In the genomic region with DNA sequence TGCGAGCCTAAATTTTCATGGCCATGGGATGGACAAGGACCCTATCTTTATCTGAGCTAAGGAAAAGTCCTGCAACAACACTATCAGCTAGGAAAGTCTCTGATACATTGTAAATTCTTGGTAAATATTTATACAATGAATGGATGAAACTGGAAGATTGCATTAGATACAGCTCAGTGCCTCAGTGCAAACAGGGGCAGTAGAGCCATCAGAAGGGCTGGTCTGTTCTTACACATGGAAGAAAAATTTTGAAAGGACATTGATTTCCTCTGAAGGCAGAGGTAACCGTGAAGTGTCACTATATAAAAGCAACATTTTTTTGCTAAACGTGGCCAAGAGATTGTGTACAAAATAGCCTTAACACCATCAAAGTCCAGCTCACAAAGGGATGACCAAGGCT, we compare ENCODE assay signal across 8 cellular contexts.
"Had no signal": no experiment of that assay in that cellular context is flagged by ENCODE, and none has a peak within 500 bp of the region (broad histone marks: within the 10 kb centered on the region; RNA-seq: fewer than 3 reads in every experiment).

No MANE protein-coding gene starts in this region.

- H3K36me3 Mint-ChIP-seq: IgD-negative memory B cell had no signal

- DNase-seq: GM23248, GOT3, H7, HFFc6, KBM-7 had no signal

- H3K4me1 Mint-ChIP-seq: IgD-negative memory B cell had no signal

- H3K27ac ChIP-seq: GM23248, HL-60 had no signal

- H3K27ac Mint-ChIP-seq: HFFc6, IgD-negative memory B cell had no signal

- FAIRE-seq: HepG2 had no signal

- H3K4me3 Mint-ChIP-seq: HFFc6, IgD-negative memory B cell had no signal
